Comparison of ENCODE assay signal across 35 cellular contexts in genomic region chr11:24622262-24622661, GRCh38.
"Had no signal": no experiment of that assay in that cellular context is flagged by ENCODE, and none has a peak within 500 bp of the region (broad histone marks: within the 10 kb centered on the region; RNA-seq: fewer than 3 reads in every experiment).

No MANE protein-coding gene starts in this region.

- ATAC-seq: effector memory CD8-positive, alpha-beta T cell; gastroesophageal sphincter; left lung; lower lobe of right lung; mucosa of descending colon; natural killer cell treated with Interleukin-12 subunit alpha and Interleukin-12 subunit beta and Interleukin-15 and Interleukin-18, amount 100 ng/mL, for 72 hours; pancreas; stimulated activated effector memory CD8-positive, alpha-beta T cell treated with anti-CD3 and anti-CD28 coated beads, Interleukin-12 subunit alpha, Interleukin-12 subunit beta, amount 100 ng/mL, for 72 hours; T-helper 17 cell had no signal

- H3K4me3 Mint-ChIP-seq: activated CD4-positive, alpha-beta memory T cell treated with anti-CD3 and anti-CD28 coated beads, Interleukin-2, amount 10 ng/mL, durations not matched to agents 7 days and 5 days; activated CD4-positive, alpha-beta T cell treated with anti-CD3 and anti-CD28 coated beads, Interleukin-2, amount 10 ng/mL, durations not matched to agents 7 days and 5 days; activated T-cell treated with anti-CD3 and anti-CD28 coated beads, Interleukin-2, amount 50 U/mL, for 24 hours; effector memory CD8-positive, alpha-beta T cell; natural killer cell treated with Interleukin-12 subunit alpha and Interleukin-12 subunit beta and Interleukin-15 and Interleukin-18, amount 100 ng/mL, for 72 hours; stimulated activated effector memory CD8-positive, alpha-beta T cell treated with anti-CD3 and anti-CD28 coated beads, Interleukin-12 subunit alpha, Interleukin-12 subunit beta, amount 100 ng/mL, for 72 hours; stimulated activated naive CD8-positive, alpha-beta T cell treated with anti-CD3 and anti-CD28 coated beads, Interleukin-15, Interleukin-2, amounts not matched to agents 100 ng/mL and 50 ng/mL, for 24 hours; T-helper 17 cell; type B pancreatic cell had no signal

- H3K36me3 Mint-ChIP-seq: natural killer cell treated with Interleukin-12 subunit alpha and Interleukin-12 subunit beta and Interleukin-15 and Interleukin-18, amount 100 ng/mL, for 72 hours; stimulated activated effector memory CD8-positive, alpha-beta T cell treated with anti-CD3 and anti-CD28 coated beads, Interleukin-12 subunit alpha, Interleukin-12 subunit beta, amount 100 ng/mL, for 72 hours; type B pancreatic cell had no signal

- H3K27ac ChIP-seq: gastroesophageal sphincter, left lung, lower lobe of right lung, pancreas, prostate gland, sigmoid colon, thoracic aorta, uterus, WERI-Rb-1 had no signal

- DNase-seq: activated CD4-positive, alpha-beta memory T cell treated with anti-CD3 and anti-CD28 coated beads, Interleukin-2, amount 10 ng/mL, durations not matched to agents 7 days and 5 days; activated CD4-positive, alpha-beta T cell treated with anti-CD3 and anti-CD28 coated beads, Interleukin-2, amount 10 ng/mL, durations not matched to agents 7 days and 5 days; activated CD4-positive, CD25-positive, alpha-beta regulatory T cell treated with anti-CD3 and anti-CD28 coated beads, Interleukin-2, amount 50 U/mL, for 72 hours; activated CD8-positive, alpha-beta memory T cell treated with anti-CD3 and anti-CD28 coated beads, Interleukin-2, amount 50 U/mL, for 48 hours; activated gamma-delta T cell; activated naive CD4-positive, alpha-beta T cell treated with anti-CD3 and anti-CD28 coated beads, Interleukin-2, amount 50 U/mL, for 16 hours; activated T-cell treated with anti-CD3 and anti-CD28 coated beads, Interleukin-2, amount 50 U/mL, for 24 hours; amygdala; caudate nucleus; cortex of kidney; effector memory CD8-positive, alpha-beta T cell; head of caudate nucleus; hippocampal formation; kidney glomerular epithelial cell; left lung; lower lobe of right lung; mesenchymal stem cell; mucosa of descending colon; nucleus accumbens; pancreas; retina; sigmoid colon; small intestine; stimulated activated CD4-positive, alpha-beta T cell treated with anti-CD3 and anti-CD28 coated beads, Interleukin-4, amount 100 ng/mL, for 24 hours; T-helper 17 cell; T1000; uterus; WERI-Rb-1 had no signal

- H3K27ac Mint-ChIP-seq: activated CD4-positive, alpha-beta memory T cell treated with anti-CD3 and anti-CD28 coated beads, Interleukin-2, amount 10 ng/mL, durations not matched to agents 7 days and 5 days; activated CD4-positive, alpha-beta T cell treated with anti-CD3 and anti-CD28 coated beads, Interleukin-2, amount 10 ng/mL, durations not matched to agents 7 days and 5 days; activated T-cell treated with anti-CD3 and anti-CD28 coated beads, Interleukin-2, amount 50 U/mL, for 24 hours; effector memory CD8-positive, alpha-beta T cell; natural killer cell treated with Interleukin-12 subunit alpha and Interleukin-12 subunit beta and Interleukin-15 and Interleukin-18, amount 100 ng/mL, for 72 hours; stimulated activated effector memory CD8-positive, alpha-beta T cell treated with anti-CD3 and anti-CD28 coated beads, Interleukin-12 subunit alpha, Interleukin-12 subunit beta, amount 100 ng/mL, for 72 hours; stimulated activated naive CD8-positive, alpha-beta T cell treated with anti-CD3 and anti-CD28 coated beads, Interleukin-15, Interleukin-2, amounts not matched to agents 100 ng/mL and 50 ng/mL, for 24 hours; T-helper 17 cell; type B pancreatic cell had no signal

- H3K4me3 ChIP-seq: gastroesophageal sphincter, left lung, lower lobe of right lung, mucosa of descending colon, pancreas, prostate gland, sigmoid colon, thoracic aorta, uterus had no signal

- H3K27me3 Mint-ChIP-seq: activated CD4-positive, alpha-beta memory T cell treated with anti-CD3 and anti-CD28 coated beads, Interleukin-2, amount 10 ng/mL, durations not matched to agents 7 days and 5 days; activated CD4-positive, alpha-beta T cell treated with anti-CD3 and anti-CD28 coated beads, Interleukin-2, amount 10 ng/mL, durations not matched to agents 7 days and 5 days; activated T-cell treated with anti-CD3 and anti-CD28 coated beads, Interleukin-2, amount 50 U/mL, for 24 hours; effector memory CD8-positive, alpha-beta T cell; natural killer cell treated with Interleukin-12 subunit alpha and Interleukin-12 subunit beta and Interleukin-15 and Interleukin-18, amount 100 ng/mL, for 72 hours; stimulated activated naive CD8-positive, alpha-beta T cell treated with anti-CD3 and anti-CD28 coated beads, Interleukin-15, Interleukin-2, amounts not matched to agents 100 ng/mL and 50 ng/mL, for 24 hours; T-helper 17 cell; type B pancreatic cell had no signal

- H3K4me1 ChIP-seq: gastroesophageal sphincter, left lung, lower lobe of right lung, pancreas, prostate gland, sigmoid colon, uterus had no signal

- H3K9me3 ChIP-seq: gastroesophageal sphincter, left lung, lower lobe of right lung, mucosa of descending colon, pancreas, prostate gland, sigmoid colon, thoracic aorta, uterus had no signal

- H3K4me1 Mint-ChIP-seq: activated CD4-positive, alpha-beta memory T cell treated with anti-CD3 and anti-CD28 coated beads, Interleukin-2, amount 10 ng/mL, durations not matched to agents 7 days and 5 days; activated CD4-positive, alpha-beta T cell treated with anti-CD3 and anti-CD28 coated beads, Interleukin-2, amount 10 ng/mL, durations not matched to agents 7 days and 5 days; stimulated activated effector memory CD8-positive, alpha-beta T cell treated with anti-CD3 and anti-CD28 coated beads, Interleukin-12 subunit alpha, Interleukin-12 subunit beta, amount 100 ng/mL, for 72 hours; T-helper 17 cell had no signal

- H3K9me3 Mint-ChIP-seq: activated CD4-positive, alpha-beta T cell treated with anti-CD3 and anti-CD28 coated beads, Interleukin-2, amount 10 ng/mL, durations not matched to agents 7 days and 5 days; type B pancreatic cell had no signal

- H3K36me3 ChIP-seq: gastroesophageal sphincter, left lung, lower lobe of right lung, pancreas, prostate gland, sigmoid colon, thoracic aorta, uterus, WERI-Rb-1 had no signal

- H3K27me3 ChIP-seq: gastroesophageal sphincter, left lung, pancreas, sigmoid colon, uterus had no signal
